9 cellular contexts compared by ENCODE assay signal in the genomic region with DNA sequence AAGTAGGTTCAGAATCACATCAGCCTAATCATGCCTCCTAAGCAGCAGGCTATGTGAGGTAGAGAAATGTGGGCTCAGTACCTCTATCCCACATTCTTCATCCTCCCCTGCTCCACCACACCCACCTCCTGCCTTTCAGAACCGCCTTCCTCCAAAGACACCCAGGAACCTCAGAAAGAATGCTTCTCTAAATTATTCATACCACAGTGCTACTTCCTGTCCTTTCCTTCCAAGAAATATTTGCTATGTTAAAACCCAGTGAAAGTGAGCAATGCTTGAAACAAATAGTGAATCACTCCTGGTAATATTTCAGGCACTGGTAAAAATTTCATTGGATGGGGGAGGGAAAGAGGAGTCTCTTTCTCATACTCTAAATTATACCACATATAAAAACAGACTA. TPM values are rescaled to one million over a fixed set of nuclear protein-coding genes. Genes with fewer than 3 reads are reported as not detected.
DNase-seq lines count a peak whose midpoint lies in the region; ATAC-seq and TF ChIP-seq lines count a peak whose summit lies in the region.
"Had no signal": no experiment of that assay in that cellular context is flagged by ENCODE, and none has a peak within 500 bp of the region (broad histone marks: within the 10 kb centered on the region; RNA-seq: fewer than 3 reads in every experiment).

No MANE protein-coding gene starts in this region.

- in situ Hi-C loops in astrocyte of the cerebellum (cut with HindIII; ENCODE audit: low sequenced_read_pairs) = no loop called here

- no peaks in the 10 kb centered on the region for H3K27me3 ChIP-seq in muscle layer of colon (ENCODE audit: control insufficient read depth in 1 of 2, insufficient read depth in 2 of 2, low read length in 2 of 2)
- H3K27me3 ChIP-seq: neutrophil had no signal

- no peak for TF ChIP-seq CTCF in astrocyte of the cerebellum (IDR thresholded peaks at IDR 0.05; ENCODE audit: low read depth, low read length, missing control alignments)

- peaks cover 13% of the 10 kb centered on the region for H3K4me1 ChIP-seq in muscle layer of colon (ENCODE audit: insufficient read depth, low read length)

- DNase-seq in Ammon's horn (ENCODE audit: low spot score) (peak; percentile 1), M059J (ENCODE audit: low read depth) (peak; percentile 91), astrocyte of the cerebellum (ENCODE audit: low read depth) (peak; percentile 81), cerebellar cortex (ENCODE audit: low spot score) (no peak), NCI-H2196 treated with DMSO at 0.1 percent for 48 hours (lab: John Stamatoyannopoulos, UW; ENCODE audit: unreplicated experiment) (no peak), cerebellar nuclear complex (lab: John Stamatoyannopoulos, UW) (no peak)

- no peak for ATAC-seq in HG02870 (IDR thresholded peaks at IDR 0.05; ENCODE audit: unreplicated experiment)

- H3K4me3 ChIP-seq in astrocyte of the cerebellum (ENCODE audit: low read depth, low read length) (no peak overlapping the region), muscle layer of colon (ENCODE audit: low read depth in 1 of 2, low read length in 2 of 2) (no peak overlapping the region)

- peak overlapping the region; percentile 3 for H3K27ac ChIP-seq in muscle layer of colon (ENCODE audit: low read depth, low read length)

- H3K36me3 ChIP-seq in muscle layer of colon (ENCODE audit: insufficient read depth, low read length) = no peaks in the 10 kb centered on the region
- H3K36me3 ChIP-seq: neutrophil had no signal

- no peaks in the 10 kb centered on the region for H3K9me3 ChIP-seq in muscle layer of colon (ENCODE audit: low read length)
- H3K9me3 ChIP-seq: neutrophil had no signal

- no peak overlapping the region for H3K9ac ChIP-seq in muscle layer of colon (ENCODE audit: low read length)

RNA-seq across cellular contexts. Expression of a gene that starts 24.0 kb away (rescaled TPM):
- total RNA-seq in M059J (2014; rRNA removed; shearing (Covaris generic)) = 43.4 and 55.0 TPM in 2 replicates

Comparison
In these comparisons a context has a peak if more than half of its experiments do, and no peak if none do; other contexts are left out.
1. DNase-seq: peak in Ammon's horn (single experiment), M059J (single experiment) and astrocyte of the cerebellum (single experiment); none in cerebellar cortex (single experiment), NCI-H2196 treated with DMSO at 0.1 percent for 48 hours (single experiment) and cerebellar nuclear complex (0 of 2).